In genomic region chr1:206809504-206810084, GRCh38 we compare ENCODE assay signal across 8 cellular contexts. TPM values are rescaled to one million over a fixed set of nuclear protein-coding genes. Genes with fewer than 3 reads are reported as not detected.
DNase-seq lines count a peak whose midpoint lies in the region; ATAC-seq, FAIRE-seq and TF ChIP-seq lines count a peak whose summit lies in the region.

No MANE protein-coding gene starts in this region.

- H3K36me3 Mint-ChIP-seq in CD8-positive, alpha-beta memory T cell = peaks cover 0 to 15% (median 0%) of the 10 kb centered on the region in 3 donors
- H3K36me3 Mint-ChIP-seq in HFFc6 (ENCODE audit: low read depth) = peaks cover 8% of the 10 kb centered on the region

- no peak overlapping the region for H3K4me3 Mint-ChIP-seq in CD8-positive, alpha-beta memory T cell
- H3K4me3 Mint-ChIP-seq in HFFc6 = no peak overlapping the region

- peak overlapping the region in 6 of 8 donors; percentile 1 to 83 (median 78) for H3K27ac Mint-ChIP-seq in CD8-positive, alpha-beta memory T cell
- H3K27ac Mint-ChIP-seq in HFFc6 = no peak overlapping the region

- peaks cover 24 to 37% (median 36%) of the 10 kb centered on the region in 3 donors for H3K4me1 Mint-ChIP-seq in CD8-positive, alpha-beta memory T cell
- H3K4me1 Mint-ChIP-seq in HFFc6 (ENCODE audit: low read depth) = peaks cover 8% of the 10 kb centered on the region

- H3K27me3 ChIP-seq in CD8-positive, alpha-beta memory T cell (ENCODE audit: insufficient read depth, low read length, poor library complexity, severe bottlenecking) = no peaks in the 10 kb centered on the region

- H3K4me1 ChIP-seq in CD8-positive, alpha-beta memory T cell (ENCODE audit: insufficient read depth, low read length) = peaks cover 29% of the 10 kb centered on the region

- H3K4me3 ChIP-seq in CD8-positive, alpha-beta memory T cell (ENCODE audit: low read length) = no peak overlapping the region
- H3K4me3 ChIP-seq in fibroblast of the aortic adventitia (ENCODE audit: low read depth, low read length) = no peak overlapping the region

- peaks cover 0 to 1% of the 10 kb centered on the region in 2 donors for H3K27me3 Mint-ChIP-seq in CD8-positive, alpha-beta memory T cell
- peaks cover 5% of the 10 kb centered on the region for H3K27me3 Mint-ChIP-seq in HFFc6 (ENCODE audit: insufficient read depth)

- CTCF ChIA-PET in CD8-positive, alpha-beta memory T cell (lab: Charles Lee) = interaction anchor here (0.7 to 11.8 kb wide), 27 partner anchors 8 to 173 kb away, joined by 3 to 232 read pairs (median 4); partner anchors contain the start of genes IL10 and IL19

- H3K27ac ChIP-seq in CD8-positive, alpha-beta memory T cell (ENCODE audit: low read depth, low read length) = no peak overlapping the region

- H3K9me3 Mint-ChIP-seq in CD8-positive, alpha-beta memory T cell = peaks cover 0 to 3% (median 2%) of the 10 kb centered on the region in 5 donors
- H3K9me3 Mint-ChIP-seq in HFFc6 = peaks cover 11% of the 10 kb centered on the region; the same call in 1 of the 2 replicates

- ATAC-seq in HG03159 (IDR thresholded peaks at IDR 0.05; ENCODE audit: unreplicated experiment) = no peak

- no peaks in the 10 kb centered on the region for H3K36me3 ChIP-seq in CD8-positive, alpha-beta memory T cell (ENCODE audit: insufficient read depth, low read length)

- peak in 2 of 5 donors; percentile 36 to 54 for DNase-seq in CD8-positive, alpha-beta memory T cell
- peak; percentile 39 for DNase-seq in HFFc6
- DNase-seq in SW480 (ENCODE audit: low spot score) = peak; percentile 12
- DNase-seq in fibroblast of the aortic adventitia (ENCODE audit: low read depth) = peak; percentile 55
- peak; percentile 36 for DNase-seq in urothelium cell line (ENCODE audit: low spot score)
- DNase-seq in cerebellum (ENCODE audit: low spot score) = no peak
- no peak for DNase-seq in epidermal melanocyte (ENCODE audit: insufficient read length, low spot score)

- peak; percentile 77 for TF ChIP-seq CTCF in HFFc6 (IDR thresholded peaks at IDR 0.05)
- peak; percentile 53 for TF ChIP-seq CTCF in fibroblast of the aortic adventitia (IDR thresholded peaks at IDR 0.05; ENCODE audit: insufficient read depth, low read length)

- POLR2A ChIA-PET in CD8-positive, alpha-beta memory T cell (lab: Charles Lee) = interaction anchor here (1.2 kb wide), 1 partner anchor 93 kb away, joined by 3 read pairs; no protein-coding TSS in a partner anchor

- no peaks in the 10 kb centered on the region for H3K9me3 ChIP-seq in CD8-positive, alpha-beta memory T cell (ENCODE audit: low read length)

- no peak for FAIRE-seq in urothelium cell line (lab: Jason Lieb, UNC)

RNA-seq across cellular contexts. Expression of gene IL10, which starts 37.3 kb away (rescaled TPM):
- 1 to 10 TPM; 7.6 TPM for total RNA-seq in CD8-positive, alpha-beta memory T cell
- polyA plus RNA-seq in CD8-positive, alpha-beta memory T cell = 0.33 TPM
- total RNA-seq in HFFc6 (2021; fragmentation: NEBNext Ultra II Directional; extraction: Animal tissue kit (Norgen Biotek cat#: 25700)) = not detected
- total RNA-seq in fibroblast of the aortic adventitia (ENCODE audit: low replicate concordance) = not detected in 2 replicates
- 0.18 TPM for total RNA-seq in cerebellum

RNA-seq across cellular contexts. Expression of gene IL19, which starts 39.0 kb away (rescaled TPM):
- not detected for total RNA-seq in CD8-positive, alpha-beta memory T cell
- not detected for polyA plus RNA-seq in CD8-positive, alpha-beta memory T cell
- not detected for total RNA-seq in HFFc6 (2021; fragmentation: NEBNext Ultra II Directional; extraction: Animal tissue kit (Norgen Biotek cat#: 25700))
- 0.41 TPM in 1 of 2 replicates, not detected in the other for total RNA-seq in fibroblast of the aortic adventitia (ENCODE audit: low replicate concordance)
- not detected for total RNA-seq in cerebellum

RNA-seq across cellular contexts. Expression of gene IL20, which starts 55.8 kb away (rescaled TPM):
- not detected for total RNA-seq in CD8-positive, alpha-beta memory T cell
- polyA plus RNA-seq in CD8-positive, alpha-beta memory T cell = not detected
- total RNA-seq in HFFc6 (2021; fragmentation: NEBNext Ultra II Directional; extraction: Animal tissue kit (Norgen Biotek cat#: 25700)) = not detected
- total RNA-seq in fibroblast of the aortic adventitia (ENCODE audit: low replicate concordance) (not detected in 2 replicates), cerebellum (not detected)

Comparison
In these comparisons a context has a peak if more than half of its experiments do, and no peak if none do; other contexts are left out.
1. DNase-seq: peak in HFFc6 (single experiment), SW480 (single experiment), fibroblast of the aortic adventitia (single experiment) and urothelium cell line (single experiment); none in cerebellum (single experiment) and epidermal melanocyte (single experiment).